ENCODE assay signal across 17 cellular contexts in the genomic region with DNA sequence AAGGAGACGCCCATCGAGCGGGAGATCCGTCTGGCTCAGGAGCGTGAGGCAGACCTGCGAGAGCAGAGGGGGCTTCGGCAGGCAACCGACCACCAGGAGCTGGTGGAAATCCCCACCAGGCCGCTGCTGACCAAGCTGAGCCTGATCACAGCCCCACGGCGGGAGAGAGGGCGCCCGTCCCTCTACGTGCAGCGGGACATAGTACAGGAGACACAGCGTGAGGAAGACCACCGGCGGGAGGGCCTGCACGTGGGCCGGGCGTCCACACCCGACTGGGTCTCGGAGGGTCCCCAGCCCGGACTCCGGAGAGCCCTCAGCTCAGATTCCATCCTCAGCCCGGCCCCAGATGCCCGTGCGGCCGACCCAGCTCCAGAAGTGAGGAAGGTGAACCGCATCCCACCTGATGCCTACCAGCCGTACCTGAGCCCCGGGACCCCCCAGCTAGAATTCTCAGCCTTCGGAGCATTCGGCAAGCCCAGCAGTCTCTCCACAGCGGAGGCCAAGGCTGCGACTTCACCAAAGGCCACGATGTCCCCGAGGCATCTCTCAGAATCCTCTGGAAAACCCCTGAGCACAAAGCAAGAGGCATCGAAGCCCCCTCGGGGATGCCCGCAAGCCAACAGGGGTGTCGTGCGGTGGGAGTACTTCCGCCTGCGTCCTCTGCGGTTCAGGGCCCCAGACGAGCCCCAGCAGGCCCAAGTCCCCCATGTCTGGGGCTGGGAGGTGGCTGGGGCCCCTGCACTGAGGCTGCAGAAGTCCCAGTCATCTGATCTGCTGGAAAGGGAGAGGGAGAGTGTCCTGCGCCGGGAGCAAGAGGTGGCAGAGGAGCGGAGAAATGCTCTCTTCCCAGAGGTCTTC. TPM values are rescaled to one million over a fixed set of nuclear protein-coding genes. Genes with fewer than 3 reads are reported as not detected.
DNase-seq lines count a peak whose midpoint lies in the region; ATAC-seq and TF ChIP-seq lines count a peak whose summit lies in the region.
"Had no signal": no experiment of that assay in that cellular context is flagged by ENCODE, and none has a peak within 500 bp of the region (broad histone marks: within the 10 kb centered on the region; RNA-seq: fewer than 3 reads in every experiment).

No MANE protein-coding gene starts in this region.

- H3K4me3 Mint-ChIP-seq in H9: no peak overlapping the region
- peak overlapping the region; percentile 47 for H3K4me3 Mint-ChIP-seq in endothelial cell (ENCODE audit: unreplicated experiment)
- no peak overlapping the region for H3K4me3 Mint-ChIP-seq in stimulated activated memory B cell treated with anti-CD40 and anti-IgM and Interleukin-4, amounts not matched to agents 10 μg/mL and 1 μg/mL and 100 μg/mL, for 72 hours
- no peak overlapping the region for H3K4me3 Mint-ChIP-seq in Calu3 (ENCODE audit: low read depth, unreplicated experiment)
- no peak overlapping the region for H3K4me3 Mint-ChIP-seq in stimulated activated effector memory CD8-positive, alpha-beta T cell treated with anti-CD3 and anti-CD28 coated beads, Interleukin-12 subunit alpha, Interleukin-12 subunit beta, amount 100 ng/mL, for 72 hours
- H3K4me3 Mint-ChIP-seq: B cell; CD8-positive, alpha-beta T cell had no signal

- H2BK5ac ChIP-seq in H9 (ENCODE audit: insufficient read length, low read length): no peak overlapping the region

- no peak overlapping the region for H3T11ph ChIP-seq in H9 (ENCODE audit: low read length)

- no peak overlapping the region; the same call in 1 of the 2 replicates for H3K14ac ChIP-seq in H9 (ENCODE audit: insufficient read depth, low read length)

- no peak overlapping the region for H3K56ac ChIP-seq in H9 (ENCODE audit: insufficient read length, low read depth, low read length)

- ATAC-seq in stimulated activated memory B cell treated with anti-CD40 and anti-IgM and Interleukin-4, amounts not matched to agents 10 μg/mL and 1 μg/mL and 100 μg/mL, for 72 hours: peak; percentile 36
- ATAC-seq in gastroesophageal sphincter: no peak
- no peak for ATAC-seq in stimulated activated effector memory CD8-positive, alpha-beta T cell treated with anti-CD3 and anti-CD28 coated beads, Interleukin-12 subunit alpha, Interleukin-12 subunit beta, amount 100 ng/mL, for 72 hours
- ATAC-seq: CD8-positive, alpha-beta T cell had no signal

- H3K4me1 Mint-ChIP-seq in H9 (0 out of 4 replicates have a peak, but pooled peaks cover 0 to 2% of the 10 kb centered on the region in 2 experiments), endothelial cell (ENCODE audit: unreplicated experiment) (no peaks in the 10 kb centered on the region), Calu3 (ENCODE audit: low read depth, unreplicated experiment) (no peaks in the 10 kb centered on the region)
- H3K4me1 Mint-ChIP-seq in stimulated activated memory B cell treated with anti-CD40 and anti-IgM and Interleukin-4, amounts not matched to agents 10 μg/mL and 1 μg/mL and 100 μg/mL, for 72 hours: no peaks in the 10 kb centered on the region
- no peaks in the 10 kb centered on the region for H3K4me1 Mint-ChIP-seq in stimulated activated effector memory CD8-positive, alpha-beta T cell treated with anti-CD3 and anti-CD28 coated beads, Interleukin-12 subunit alpha, Interleukin-12 subunit beta, amount 100 ng/mL, for 72 hours
- H3K4me1 Mint-ChIP-seq: B cell had no signal

- no peak overlapping the region for H4K5ac ChIP-seq in H9 (ENCODE audit: insufficient read length, low read depth, low read length)

- no peak overlapping the region for H2BK20ac ChIP-seq in H9 (ENCODE audit: low read depth, low read length, poor library complexity, severe bottlenecking)

- H3K23ac ChIP-seq in H9 (ENCODE audit: insufficient read length, low read depth, low read length): no peak overlapping the region

- intact Hi-C loops in Calu3 (cut with micrococcal nuclease; ENCODE audit: unreplicated experiment): no loop called here

- no peak overlapping the region for H3K27ac Mint-ChIP-seq in H9
- no peak overlapping the region for H3K27ac Mint-ChIP-seq in endothelial cell (ENCODE audit: unreplicated experiment)
- H3K27ac Mint-ChIP-seq in stimulated activated memory B cell treated with anti-CD40 and anti-IgM and Interleukin-4, amounts not matched to agents 10 μg/mL and 1 μg/mL and 100 μg/mL, for 72 hours: no peak overlapping the region
- no peak overlapping the region for H3K27ac Mint-ChIP-seq in Calu3 (ENCODE audit: unreplicated experiment)
- no peak overlapping the region for H3K27ac Mint-ChIP-seq in stimulated activated effector memory CD8-positive, alpha-beta T cell treated with anti-CD3 and anti-CD28 coated beads, Interleukin-12 subunit alpha, Interleukin-12 subunit beta, amount 100 ng/mL, for 72 hours
- H3K27ac Mint-ChIP-seq: B cell; CD8-positive, alpha-beta T cell had no signal

- H3K27ac ChIP-seq in H9 (ENCODE audit: insufficient read length, low read depth, low read length): no peak overlapping the region
- no peak overlapping the region for H3K27ac ChIP-seq in gastroesophageal sphincter
- H3K27ac ChIP-seq: BLaER1 treated with 17β-estradiol and CSF1 and Interleukin-3, amounts not matched to agents 10 nM and 100 nM; HL-60 had no signal

- H3K36me3 ChIP-seq in gastroesophageal sphincter: no peaks in the 10 kb centered on the region
- H3K36me3 ChIP-seq: BLaER1 treated with 17β-estradiol and CSF1 and Interleukin-3, amounts not matched to agents 10 nM and 100 nM had no signal

- H3K9me3 Mint-ChIP-seq in H9: peaks cover 16 to 17% of the 10 kb centered on the region in 2 experiments
- H3K9me3 Mint-ChIP-seq in endothelial cell (ENCODE audit: unreplicated experiment): peaks cover 10% of the 10 kb centered on the region
- peaks cover 4% of the 10 kb centered on the region for H3K9me3 Mint-ChIP-seq in stimulated activated memory B cell treated with anti-CD40 and anti-IgM and Interleukin-4, amounts not matched to agents 10 μg/mL and 1 μg/mL and 100 μg/mL, for 72 hours
- H3K9me3 Mint-ChIP-seq in Calu3 (ENCODE audit: low read depth, unreplicated experiment): no peaks in the 10 kb centered on the region
- H3K9me3 Mint-ChIP-seq in stimulated activated effector memory CD8-positive, alpha-beta T cell treated with anti-CD3 and anti-CD28 coated beads, Interleukin-12 subunit alpha, Interleukin-12 subunit beta, amount 100 ng/mL, for 72 hours: no peaks in the 10 kb centered on the region

- no peak for TF ChIP-seq POLR2A in gastroesophageal sphincter (IDR thresholded peaks at IDR 0.05)

- no peak for TF ChIP-seq EP300 in gastroesophageal sphincter (IDR thresholded peaks at IDR 0.05)

- no peak overlapping the region for H2AFZ ChIP-seq in H9 (ENCODE audit: low read length)

- H3K4me3 ChIP-seq in gastroesophageal sphincter: no peak overlapping the region
- H3K4me3 ChIP-seq: BLaER1 treated with 17β-estradiol and CSF1 and Interleukin-3, amounts not matched to agents 10 nM and 100 nM had no signal

- no peaks in the 10 kb centered on the region for H4K20me1 ChIP-seq in H9 (ENCODE audit: control insufficient read depth, insufficient read depth, insufficient read length)
- H4K20me1 ChIP-seq: BLaER1 treated with 17β-estradiol and CSF1 and Interleukin-3, amounts not matched to agents 10 nM and 100 nM had no signal

- H3K27me3 ChIP-seq in H9 (ENCODE audit: insufficient read depth, low read length) (no peaks in the 10 kb centered on the region), gastroesophageal sphincter (peaks cover 8% of the 10 kb centered on the region)
- H3K27me3 ChIP-seq: BLaER1 treated with 17β-estradiol and CSF1 and Interleukin-3, amounts not matched to agents 10 nM and 100 nM had no signal

- no peak overlapping the region for H3K4me2 ChIP-seq in H9 (ENCODE audit: insufficient read depth, insufficient read length, low read length)

- TF ChIP-seq CTCF in GM10266 (IDR thresholded peaks at IDR 0.05; ENCODE audit: control insufficient read depth, insufficient read depth, low read depth, missing control alignments) (no peak), H9 (conservative IDR thresholded peaks at IDR 0.05) (no peak), endothelial cell (IDR thresholded peaks at IDR 0.05; ENCODE audit: unreplicated experiment) (no peak), gastroesophageal sphincter (IDR thresholded peaks at IDR 0.05) (no peak), Calu3 (IDR thresholded peaks at IDR 0.05; ENCODE audit: unreplicated experiment) (no peak)

- H3K9ac ChIP-seq in H9 (ENCODE audit: extremely low read depth, insufficient read length, low read length): no peak overlapping the region
- H3K9ac ChIP-seq: BLaER1 treated with 17β-estradiol and CSF1 and Interleukin-3, amounts not matched to agents 10 nM and 100 nM had no signal

- no TSS peak for BruUV-seq in Calu3 (replicated peaks; lab: Mats Ljungman, UMichigan)

- peaks cover 12% of the 10 kb centered on the region for H3K27me3 Mint-ChIP-seq in H9 (ENCODE audit: low read depth)
- H3K27me3 Mint-ChIP-seq in endothelial cell (ENCODE audit: unreplicated experiment): peaks cover 3% of the 10 kb centered on the region
- H3K27me3 Mint-ChIP-seq in stimulated activated memory B cell treated with anti-CD40 and anti-IgM and Interleukin-4, amounts not matched to agents 10 μg/mL and 1 μg/mL and 100 μg/mL, for 72 hours: peaks cover 12% of the 10 kb centered on the region
- no peaks in the 10 kb centered on the region for H3K27me3 Mint-ChIP-seq in Calu3 (ENCODE audit: unreplicated experiment)
- H3K27me3 Mint-ChIP-seq: B cell had no signal

- H2BK120ac ChIP-seq in H9 (ENCODE audit: low read depth, low read length, poor library complexity, severe bottlenecking): no peak overlapping the region

- H4K8ac ChIP-seq in H9 (replicated peaks; ENCODE audit: insufficient read length, low read depth, low read length): no peak overlapping the region

- no peaks in the 10 kb centered on the region for H3K79me2 ChIP-seq in H9 (ENCODE audit: insufficient read depth, low read length)

- WGBS in H9 (ENCODE audit: extremely low coverage, insufficient read length, low lambda C conversion rate): no CpG with 5 or more reads among the region's 50 CpGs
- no CpG with 5 or more reads among the region's 50 CpGs for WGBS in gastroesophageal sphincter (ENCODE audit: low coverage in 1 of 2), 2 donors

- no peaks in the 10 kb centered on the region for H3K23me2 ChIP-seq in H9 (ENCODE audit: insufficient read length, low read depth, low read length, poor library complexity, severe bottlenecking)

- H2BK15ac ChIP-seq in H9 (ENCODE audit: low read depth, low read length): no peak overlapping the region

- H3K4ac ChIP-seq in H9 (ENCODE audit: low read depth, low read length): no peak overlapping the region

- no peaks in the 10 kb centered on the region for H3K4me1 ChIP-seq in H9 (ENCODE audit: insufficient read depth, low read length)
- H3K4me1 ChIP-seq in gastroesophageal sphincter: no peaks in the 10 kb centered on the region

- H2BK12ac ChIP-seq in H9 (ENCODE audit: insufficient read length, low read depth, low read length): no peak overlapping the region

- DNase-seq in GM10266 (ENCODE audit: extremely low spot score) (peak; percentile 12), H9 (peak; percentile 20), endothelial cell (ENCODE audit: low spot score) (no peak), Calu3 (no peak)
- DNase-seq in stimulated activated effector memory CD8-positive, alpha-beta T cell treated with anti-CD3 and anti-CD28 coated beads, Interleukin-12 subunit alpha, Interleukin-12 subunit beta, amount 100 ng/mL, for 72 hours (ENCODE audit: low spot score in 2 of 2): no peak
- DNase-seq: DMS 273 treated with DMSO at 0.1 percent for 48 hours, DMS53, DND-41, EL, HCEC 1CT had no signal

- no peaks in the 10 kb centered on the region for H3K9me3 ChIP-seq in H9 (ENCODE audit: control insufficient read depth, low read depth, low read length)
- peaks cover 0 to 31% (median 0%) of the 10 kb centered on the region in 3 donors for H3K9me3 ChIP-seq in gastroesophageal sphincter

- no peak overlapping the region for H4K91ac ChIP-seq in H9 (ENCODE audit: insufficient read length, low read depth, low read length)

- H3K79me1 ChIP-seq in H9 (ENCODE audit: insufficient read depth, low read depth, low read length, poor library complexity, severe bottlenecking): no peaks in the 10 kb centered on the region

- no peak overlapping the region for H3K18ac ChIP-seq in H9 (ENCODE audit: insufficient read length, low read depth, low read length)

- CTCF ChIA-PET in Calu3 (lab: Charles Lee): interaction anchor here (0.5 kb wide), 1 partner anchor 495 kb away, joined by 3 read pairs; no protein-coding TSS in a partner anchor

- no peak overlapping the region for H2AK5ac ChIP-seq in H9 (ENCODE audit: insufficient read length, low read length)

- H3K36me3 Mint-ChIP-seq in H9 (ENCODE audit: insufficient read depth in 1 of 3, low read depth in 3 of 3): peaks cover 0 to 4% (median 3%) of the 10 kb centered on the region in 3 experiments; a peak in 4 of 7 replicates
- peaks cover 13% of the 10 kb centered on the region for H3K36me3 Mint-ChIP-seq in endothelial cell (ENCODE audit: low read depth, unreplicated experiment)
- H3K36me3 Mint-ChIP-seq in stimulated activated memory B cell treated with anti-CD40 and anti-IgM and Interleukin-4, amounts not matched to agents 10 μg/mL and 1 μg/mL and 100 μg/mL, for 72 hours: no peaks in the 10 kb centered on the region
- H3K36me3 Mint-ChIP-seq in Calu3 (ENCODE audit: insufficient read depth, unreplicated experiment): peaks cover 72% of the 10 kb centered on the region
- no peaks in the 10 kb centered on the region for H3K36me3 Mint-ChIP-seq in stimulated activated effector memory CD8-positive, alpha-beta T cell treated with anti-CD3 and anti-CD28 coated beads, Interleukin-12 subunit alpha, Interleukin-12 subunit beta, amount 100 ng/mL, for 72 hours
- H3K36me3 Mint-ChIP-seq: CD8-positive, alpha-beta T cell had no signal

RNA-seq across cellular contexts. Expression of gene MISP, which starts 7.1 kb away (rescaled TPM):
- total RNA-seq in H9 (2021): 0.44 and 0.83 TPM in 2 replicates
- total RNA-seq in endothelial cell (ENCODE audit: unreplicated experiment): not detected
- under 1 TPM in 1 of 4 donors, not detected in 3; 0.52 TPM for total RNA-seq in gastroesophageal sphincter
- 73.9 and 90.5 TPM in 2 replicates for total RNA-seq in Calu3 (2022)
- total RNA-seq: B cell; CD8-positive, alpha-beta T cell had no signal

RNA-seq across cellular contexts. Expression of gene PTBP1, which starts 39.2 kb away (rescaled TPM):
- total RNA-seq in H9 (2021) (712 and 748 TPM in 2 replicates), endothelial cell (ENCODE audit: unreplicated experiment) (614 TPM), gastroesophageal sphincter (10 to 100 TPM; 68.6 to 95.6 (median 79.3) TPM), Calu3 (2022) (380 and 409 TPM in 2 replicates)

RNA-seq across cellular contexts. Expression of gene PALM, which starts 49.3 kb away (rescaled TPM):
- total RNA-seq in H9 (2021) (18.5 and 23.6 TPM in 2 replicates), endothelial cell (ENCODE audit: unreplicated experiment) (42.0 TPM), gastroesophageal sphincter (100 to 1,000 TPM in 1 of 4 donors, 10 to 100 TPM in 3; 21.5 to 111 (median 53.0) TPM), Calu3 (2022) (0.56 and 0.83 TPM in 2 replicates)
- total RNA-seq: B cell; CD8-positive, alpha-beta T cell; HT1080 had no signal

Comparison
In these comparisons a context has a peak if more than half of its experiments do, and no peak if none do; other contexts are left out.
1. DNase-seq: peak in GM10266 (single experiment) and H9 (single experiment); none in endothelial cell (single experiment), Calu3 (single experiment) and stimulated activated effector memory CD8-positive, alpha-beta T cell treated with anti-CD3 and anti-CD28 coated beads, Interleukin-12 subunit alpha, Interleukin-12 subunit beta, amount 100 ng/mL, for 72 hours (0 of 2).
2. RNA of gene MISP, which starts 7.1 kb away (total RNA-seq): 73.9 to 90.5 TPM in Calu3; 0.44 to 0.83 TPM in H9, not detected in endothelial cell (single experiment) and 0.52 TPM in gastroesophageal sphincter; every median in the first group is over 10 times any median in the second.
3. RNA of gene PALM, which starts 49.3 kb away (total RNA-seq): 21.5 to 111 TPM in gastroesophageal sphincter, 42.0 TPM in endothelial cell (single experiment) and 18.5 to 23.6 TPM in H9; 0.56 to 0.83 TPM in Calu3; every median in the first group is over 10 times any median in the second.